ENCODE assay signal across 10 cellular contexts in genomic region chr4:184688447-184688846, GRCh38. TPM values are rescaled to one million over a fixed set of nuclear protein-coding genes. Genes with fewer than 3 reads are reported as not detected.
DNase-seq lines count a peak whose midpoint lies in the region; ATAC-seq and TF ChIP-seq lines count a peak whose summit lies in the region.
"Had no signal": no experiment of that assay in that cellular context is flagged by ENCODE, and none has a peak within 500 bp of the region (broad histone marks: within the 10 kb centered on the region; RNA-seq: fewer than 3 reads in every experiment).

No MANE protein-coding gene starts in this region.

- no peak overlapping the region for H3K4me3 Mint-ChIP-seq in activated T-helper 1 cell treated with anti-CD3 and anti-CD28 coated beads, Interleukin-12 subunit alpha, Interleukin-12 subunit beta, Interleukin-2, Interleukin-4 antibody, amounts not matched to agents 30 ng/mL and 10 ng/mL and 1 ng/mL, durations not matched to agents 14 hours and 24 hours and 36 hours
- H3K4me3 Mint-ChIP-seq: mesothelial cell of epicardium had no signal

- H3K27me3 ChIP-seq in iPS-20b (ENCODE audit: insufficient read depth, low read length) (no peaks in the 10 kb centered on the region), dorsolateral prefrontal cortex (no peaks in the 10 kb centered on the region), lower lobe of right lung (ENCODE audit: low read depth) (no peaks in the 10 kb centered on the region)

- H3K27me3 Mint-ChIP-seq in activated T-helper 1 cell treated with anti-CD3 and anti-CD28 coated beads, Interleukin-12 subunit alpha, Interleukin-12 subunit beta, Interleukin-2, Interleukin-4 antibody, amounts not matched to agents 30 ng/mL and 10 ng/mL and 1 ng/mL, durations not matched to agents 14 hours and 24 hours and 36 hours (ENCODE audit: insufficient read depth): no peaks in the 10 kb centered on the region

- peak; percentile 76 for DNase-seq in AG04449 (ENCODE audit: low read depth, low spot score)
- DNase-seq in HFF-Myc (ENCODE audit: extremely low read depth, low read depth): peak; percentile 72
- no peak for DNase-seq in activated T-helper 1 cell treated with anti-CD3 and anti-CD28 coated beads, Interleukin-12 subunit alpha, Interleukin-12 subunit beta, Interleukin-2, Interleukin-4 antibody, amounts not matched to agents 30 ng/mL and 10 ng/mL and 1 ng/mL, durations not matched to agents 14 hours and 24 hours and 36 hours (ENCODE audit: low spot score)
- no peak for DNase-seq in NOMO-1 treated with dmso at 0.1 percent for 144 hours (lab: John Stamatoyannopoulos, UW; ENCODE audit: unreplicated experiment)
- DNase-seq in DMS114 treated with DMSO at 0.1 percent for 48 hours (lab: John Stamatoyannopoulos, UW; ENCODE audit: unreplicated experiment): no peak
- DNase-seq in dorsolateral prefrontal cortex: no peak
- DNase-seq in lower lobe of right lung: no peak
- DNase-seq: activated naive CD4-positive, alpha-beta T cell treated with Interleukin-2 at 50 U/mL for 16 hours had no signal

- H3K27ac ChIP-seq in iPS-20b (ENCODE audit: low read length) (no peak overlapping the region), dorsolateral prefrontal cortex (no peak overlapping the region), lower lobe of right lung (no peak overlapping the region)

- H3K9ac ChIP-seq in iPS-20b (ENCODE audit: low read depth, low read length): no peak overlapping the region; the same call in 1 of the 2 replicates

- POLR2A ChIA-PET in AG04449 (lab: Yijun Ruan, JAX): no interaction called here

- H3K4me3 ChIP-seq in AG04449 (ENCODE audit: low read depth, low read length): no peak overlapping the region
- H3K4me3 ChIP-seq in HFF-Myc (replicated peaks; ENCODE audit: low read depth, low read length): no peak overlapping the region
- H3K4me3 ChIP-seq in iPS-20b (ENCODE audit: low read length): peak overlapping the region; percentile 17; the same call in 1 of the 2 replicates
- H3K4me3 ChIP-seq in dorsolateral prefrontal cortex: no peak overlapping the region
- no peak overlapping the region for H3K4me3 ChIP-seq in lower lobe of right lung

- no peak for TF ChIP-seq CTCF in AG04449 (IDR thresholded peaks at IDR 0.05; ENCODE audit: insufficient read depth, low read length, missing control alignments)
- TF ChIP-seq CTCF in HFF-Myc (IDR thresholded peaks at IDR 0.05; ENCODE audit: low read depth, low read length, missing control alignments): no peak
- no peak for TF ChIP-seq CTCF in dorsolateral prefrontal cortex (IDR thresholded peaks at IDR 0.05 in 54 of 56, conservative IDR thresholded peaks at IDR 0.05 in 2 of 56; ENCODE audit: low read depth in 1 of 56, partially characterized antibody in 56 of 56)
- no peak for TF ChIP-seq CTCF in lower lobe of right lung (IDR thresholded peaks at IDR 0.05)

- H3K9me3 Mint-ChIP-seq in activated T-helper 1 cell treated with anti-CD3 and anti-CD28 coated beads, Interleukin-12 subunit alpha, Interleukin-12 subunit beta, Interleukin-2, Interleukin-4 antibody, amounts not matched to agents 30 ng/mL and 10 ng/mL and 1 ng/mL, durations not matched to agents 14 hours and 24 hours and 36 hours: no peaks in the 10 kb centered on the region

- peaks cover 28% of the 10 kb centered on the region for H3K4me1 Mint-ChIP-seq in activated T-helper 1 cell treated with anti-CD3 and anti-CD28 coated beads, Interleukin-12 subunit alpha, Interleukin-12 subunit beta, Interleukin-2, Interleukin-4 antibody, amounts not matched to agents 30 ng/mL and 10 ng/mL and 1 ng/mL, durations not matched to agents 14 hours and 24 hours and 36 hours (ENCODE audit: low read depth)
- H3K4me1 Mint-ChIP-seq: mesothelial cell of epicardium had no signal

- ATAC-seq in lower lobe of right lung: no peak

- H3K9me3 ChIP-seq in iPS-20b (ENCODE audit: insufficient read depth, low read depth, low read length) (no peaks in the 10 kb centered on the region), lower lobe of right lung (no peaks in the 10 kb centered on the region)

- intact Hi-C loops in activated T-helper 1 cell treated with anti-CD3 and anti-CD28 coated beads, Interleukin-12 subunit alpha, Interleukin-12 subunit beta, Interleukin-2, Interleukin-4 antibody, amounts not matched to agents 30 ng/mL and 10 ng/mL and 1 ng/mL, durations not matched to agents 14 hours and 24 hours and 36 hours (cut with micrococcal nuclease): no loop called here
- intact Hi-C loops in dorsolateral prefrontal cortex (cut with DNase I) (no loop called here), lower lobe of right lung (cut with DNase I) (no loop called here)

- H3K27ac Mint-ChIP-seq in activated T-helper 1 cell treated with anti-CD3 and anti-CD28 coated beads, Interleukin-12 subunit alpha, Interleukin-12 subunit beta, Interleukin-2, Interleukin-4 antibody, amounts not matched to agents 30 ng/mL and 10 ng/mL and 1 ng/mL, durations not matched to agents 14 hours and 24 hours and 36 hours: peak overlapping the region; percentile 32
- H3K27ac Mint-ChIP-seq: mesothelial cell of epicardium had no signal

- peaks cover 20% of the 10 kb centered on the region for H3K36me3 Mint-ChIP-seq in activated T-helper 1 cell treated with anti-CD3 and anti-CD28 coated beads, Interleukin-12 subunit alpha, Interleukin-12 subunit beta, Interleukin-2, Interleukin-4 antibody, amounts not matched to agents 30 ng/mL and 10 ng/mL and 1 ng/mL, durations not matched to agents 14 hours and 24 hours and 36 hours (ENCODE audit: low read depth)

- H3K36me3 ChIP-seq in iPS-20b (ENCODE audit: insufficient read depth, low read depth, low read length) (peaks cover 10% of the 10 kb centered on the region), lower lobe of right lung (no peaks in the 10 kb centered on the region)

- CTCF ChIA-PET in AG04449 (lab: Yijun Ruan, JAX): no interaction called here

- H3K4me1 ChIP-seq in iPS-20b (ENCODE audit: insufficient read depth, low read length) (peaks cover 10% of the 10 kb centered on the region; the same call in 1 of the 2 replicates), lower lobe of right lung (no peaks in the 10 kb centered on the region)

RNA-seq across cellular contexts. Expression of gene PRIMPOL, which starts 38.9 kb away (rescaled TPM):
- total RNA-seq in activated T-helper 1 cell treated with anti-CD3 and anti-CD28 coated beads, Interleukin-12 subunit alpha, Interleukin-12 subunit beta, Interleukin-2, Interleukin-4 antibody, amounts not matched to agents 30 ng/mL and 10 ng/mL and 1 ng/mL, durations not matched to agents 14 hours and 24 hours and 36 hours: 16.4 and 19.7 TPM in 2 replicates
- 10 to 100 TPM in 118 of 120 experiments, 1 to 10 TPM in 2; 9.5 to 30.5 (median 17.5) TPM for total RNA-seq in dorsolateral prefrontal cortex
- 14.0 TPM for total RNA-seq in lower lobe of right lung

RNA-seq across cellular contexts. Expression of gene CASP3, which starts 39.2 kb away (rescaled TPM):
- total RNA-seq in activated T-helper 1 cell treated with anti-CD3 and anti-CD28 coated beads, Interleukin-12 subunit alpha, Interleukin-12 subunit beta, Interleukin-2, Interleukin-4 antibody, amounts not matched to agents 30 ng/mL and 10 ng/mL and 1 ng/mL, durations not matched to agents 14 hours and 24 hours and 36 hours: 116 and 121 TPM in 2 replicates
- total RNA-seq in dorsolateral prefrontal cortex: 10 to 100 TPM in 108 of 120 experiments, 1 to 10 TPM in 12; 6.4 to 17.2 (median 12.2) TPM
- 17.8 TPM for total RNA-seq in lower lobe of right lung

RNA-seq across cellular contexts. Expression of gene CENPU, which starts 45.4 kb away (rescaled TPM):
- 78.3 and 80.3 TPM in 2 replicates for total RNA-seq in activated T-helper 1 cell treated with anti-CD3 and anti-CD28 coated beads, Interleukin-12 subunit alpha, Interleukin-12 subunit beta, Interleukin-2, Interleukin-4 antibody, amounts not matched to agents 30 ng/mL and 10 ng/mL and 1 ng/mL, durations not matched to agents 14 hours and 24 hours and 36 hours
- total RNA-seq in dorsolateral prefrontal cortex (1 to 10 TPM in 61 of 120 experiments, under 1 TPM in 45, not detected in 14; 0.33 to 3.8 (median 1.1) TPM), lower lobe of right lung (2.2 TPM)

Comparison
In these comparisons a context has a peak if more than half of its experiments do, and no peak if none do; other contexts are left out.
1. DNase-seq: peak in AG04449 (single experiment) and HFF-Myc (single experiment); none in activated T-helper 1 cell treated with anti-CD3 and anti-CD28 coated beads, Interleukin-12 subunit alpha, Interleukin-12 subunit beta, Interleukin-2, Interleukin-4 antibody, amounts not matched to agents 30 ng/mL and 10 ng/mL and 1 ng/mL, durations not matched to agents 14 hours and 24 hours and 36 hours (single experiment), NOMO-1 treated with dmso at 0.1 percent for 144 hours (single experiment), DMS114 treated with DMSO at 0.1 percent for 48 hours (single experiment), dorsolateral prefrontal cortex (0 of 10) and lower lobe of right lung (single experiment).
2. RNA of gene CENPU, which starts 45.4 kb away (total RNA-seq): 78.3 to 80.3 TPM in activated T-helper 1 cell treated with anti-CD3 and anti-CD28 coated beads, Interleukin-12 subunit alpha, Interleukin-12 subunit beta, Interleukin-2, Interleukin-4 antibody, amounts not matched to agents 30 ng/mL and 10 ng/mL and 1 ng/mL, durations not matched to agents 14 hours and 24 hours and 36 hours; 2.2 TPM in lower lobe of right lung (single experiment) and 0.33 to 3.8 TPM in dorsolateral prefrontal cortex; every median in the first group is over 10 times any median in the second.